ENCODE assay signal across 22 cellular contexts in genomic region chr16:80775450-80775849, GRCh38.
"Had no signal": no experiment of that assay in that cellular context is flagged by ENCODE, and none has a peak within 500 bp of the region (broad histone marks: within the 10 kb centered on the region; RNA-seq: fewer than 3 reads in every experiment).

No MANE protein-coding gene starts in this region.

- FAIRE-seq: HTR-8/SVneo had no signal

- H3K4me3 ChIP-seq: MG63, SJSA1, SK-N-MC had no signal

- DNase-seq: Karpas-422, KG1, MG63, NCI-H1092, NCI-H1105 treated with DMSO at 0.1 percent for 48 hours, NCI-H1417 treated with DMSO at 0.1 percent for 48 hours, NCI-H146, NCI-H1694 treated with DMSO at 0.1 percent for 48 hours, NCI-H1930, NCI-H2081, NCI-H2107, NCI-H2227 treated with DMSO at 0.1 percent for 48 hours, NCI-H524, NCI-H526 treated with DMSO at 0.1 percent for 48 hours, NCI-H748 treated with DMSO at 0.1 percent for 48 hours, Right ventricle myocardium superior, RPMI8226, SIG-M5 had no signal

- H3K9me3 ChIP-seq: MG63, SJSA1 had no signal

- H3K27ac ChIP-seq: HL-60, SJSA1, SK-N-MC had no signal

- H3K4me1 ChIP-seq: SJSA1 had no signal

- H3K36me3 ChIP-seq: MG63, SJSA1 had no signal

- H3K27me3 ChIP-seq: MG63, SJSA1 had no signal
